ENCODE assay signal across 9 cellular contexts in the genomic region with DNA sequence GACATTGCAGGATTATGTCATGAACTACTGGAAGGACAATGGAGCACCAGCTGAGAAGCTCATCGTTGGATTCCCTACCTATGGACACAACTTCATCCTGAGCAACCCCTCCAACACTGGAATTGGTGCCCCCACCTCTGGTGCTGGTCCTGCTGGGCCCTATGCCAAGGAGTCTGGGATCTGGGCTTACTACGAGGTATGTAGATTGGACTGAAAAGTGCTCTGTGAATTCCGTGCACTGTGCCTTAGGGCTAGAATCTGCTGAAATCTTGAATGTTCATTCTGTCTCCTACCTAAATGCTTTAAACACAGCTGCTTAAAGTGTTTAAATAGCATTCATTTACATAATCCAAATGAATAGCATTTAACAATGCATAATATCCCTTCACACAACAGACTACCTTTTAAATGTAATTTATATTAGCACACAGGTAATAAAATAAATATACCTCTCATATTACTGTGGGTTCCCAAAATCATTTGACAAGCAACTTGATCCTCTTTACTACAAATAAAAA. TPM values are rescaled to one million over a fixed set of nuclear protein-coding genes. Genes with fewer than 3 reads are reported as not detected.
"Had no signal": no experiment of that assay in that cellular context is flagged by ENCODE, and none has a peak within 500 bp of the region (broad histone marks: within the 10 kb centered on the region; RNA-seq: fewer than 3 reads in every experiment).

No MANE protein-coding gene starts in this region.

- ATAC-seq: HepG2, K562 had no signal

- H3K9me3 Mint-ChIP-seq: IgD-negative memory B cell had no signal

- H3K4me3 Mint-ChIP-seq: IgD-negative memory B cell had no signal

- H3K27ac ChIP-seq: HL-60 had no signal

- H3K4me3 ChIP-seq: K562 had no signal

- DNase-seq: IMR-90, KBM-7, KG1 had no signal

RNA-seq across cellular contexts. Expression of gene CHIA, which starts 27.9 kb away (rescaled TPM):
- total RNA-seq: HepG2, HT-29, HT1080, IMR-90, K562 had no signal
- polyA plus RNA-seq: HepG2, IMR-90, K562 had no signal
